In the genomic region with DNA sequence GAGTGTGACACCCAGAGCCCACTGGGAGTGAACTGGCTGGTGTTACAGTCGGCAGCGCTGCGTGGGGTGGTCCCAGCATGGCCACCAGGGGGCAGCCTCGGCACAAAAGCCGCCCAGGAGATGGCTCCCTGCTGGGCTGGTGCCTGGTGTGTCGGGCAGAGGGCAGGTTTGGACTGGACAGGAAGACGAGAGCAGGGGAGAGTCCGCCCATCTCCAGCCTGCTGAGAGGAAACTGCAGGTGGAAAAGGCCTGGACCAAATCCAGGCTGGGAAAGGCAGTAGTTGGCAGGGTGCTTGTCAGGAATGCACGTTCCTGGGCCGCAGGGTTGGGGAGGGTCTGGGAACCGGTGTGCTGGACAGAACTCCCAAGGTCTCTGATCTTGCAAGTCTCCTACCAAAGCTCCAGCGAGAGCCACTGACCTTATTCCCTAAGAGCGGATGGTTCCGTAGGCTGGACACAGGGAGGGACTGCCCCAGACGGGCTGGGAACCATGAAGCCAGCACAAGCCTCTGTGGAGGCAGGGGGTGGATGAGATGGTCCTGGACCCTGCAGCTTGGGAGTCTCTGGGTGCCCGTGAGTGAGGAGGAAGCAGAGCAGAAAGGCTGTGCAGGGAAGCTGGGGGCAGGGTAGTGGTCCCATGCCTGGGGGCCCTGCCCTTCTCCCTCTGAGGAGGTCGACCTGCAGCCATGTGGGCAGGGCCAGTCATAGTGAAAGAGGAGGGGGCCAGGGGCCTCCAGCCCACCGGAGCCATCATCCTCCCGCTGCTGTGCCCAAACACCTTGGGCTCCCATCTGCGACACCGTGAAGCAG, we compare ENCODE assay signal across 7 cellular contexts. TPM values are rescaled to one million over a fixed set of nuclear protein-coding genes. Genes with fewer than 3 reads are reported as not detected.
DNase-seq lines count a peak whose midpoint lies in the region; ATAC-seq, FAIRE-seq and TF ChIP-seq lines count a peak whose summit lies in the region.

No MANE protein-coding gene starts in this region.

- no peaks in the 10 kb centered on the region for H3K4me1 ChIP-seq in aorta (ENCODE audit: control insufficient read depth in 1 of 2, insufficient read depth in 2 of 2, low read length in 2 of 2)

- no peaks in the 10 kb centered on the region for H3K27me3 ChIP-seq in aorta (ENCODE audit: control insufficient read depth in 1 of 2, insufficient read depth in 2 of 2, low read length in 1 of 2)

- DNase-seq in GM12892 (ENCODE audit: insufficient read length) (peak; percentile 86), LoVo (ENCODE audit: low spot score) (peak; percentile 75), SW480 (ENCODE audit: low spot score) (peak; percentile 88), Right ventricle myocardium inferior (ENCODE audit: missing footprints) (peak; percentile 93), putamen (ENCODE audit: low spot score) (peak; percentile 34), aorta (peak; percentile 91 to 94)
- peak; percentile 81 to 95 for DNase-seq in activated naive CD4-positive, alpha-beta T cell treated with anti-CD3 and anti-CD28 coated beads, Interleukin-2, amount 50 U/mL, for 72 hours (ENCODE audit: low spot score in 2 of 2)

- FAIRE-seq in GM12892 (lab: Jason Lieb, UNC), result peak; percentile 95

- ATAC-seq in activated naive CD4-positive, alpha-beta T cell treated with anti-CD3 and anti-CD28 coated beads, Interleukin-2, amount 50 U/mL, for 72 hours, result peak; percentile 75 to 86
- ATAC-seq in Right ventricle myocardium inferior, result peak; percentile 74
- no peak for ATAC-seq in aorta (ENCODE audit: low FRiP score)

- H3K9me3 Mint-ChIP-seq in activated naive CD4-positive, alpha-beta T cell treated with anti-CD3 and anti-CD28 coated beads, Interleukin-2, amount 50 U/mL, for 72 hours, result no peaks in the 10 kb centered on the region

- H3K36me3 ChIP-seq in aorta (ENCODE audit: control insufficient read depth in 1 of 2, insufficient read depth in 2 of 2, low read length in 1 of 2), result no peaks in the 10 kb centered on the region

- TF ChIP-seq POLR2A in GM12892 (IDR thresholded peaks at IDR 0.05; ENCODE audit: low read depth, low read length), result no peak

- H3K27ac Mint-ChIP-seq in activated naive CD4-positive, alpha-beta T cell treated with anti-CD3 and anti-CD28 coated beads, Interleukin-2, amount 50 U/mL, for 72 hours, result no peak overlapping the region

- peaks cover 0 to 6% of the 10 kb centered on the region in 2 donors for H3K36me3 Mint-ChIP-seq in activated naive CD4-positive, alpha-beta T cell treated with anti-CD3 and anti-CD28 coated beads, Interleukin-2, amount 50 U/mL, for 72 hours

- H3K9me3 ChIP-seq in aorta (ENCODE audit: control insufficient read depth, low read length), result no peaks in the 10 kb centered on the region

- 51 to 54% methylated on average over 20 to 21 of the region's 21 CpGs for WGBS in aorta, 2 donors

- H3K27ac ChIP-seq in aorta (ENCODE audit: low read depth in 1 of 2, low read length in 2 of 2), result no peak overlapping the region

- intact Hi-C loops in Right ventricle myocardium inferior (cut with DNase I), result loop anchor here (1.0 to 10.0 kb wide), 2 partner anchors 69 to 208 kb away; a partner anchor contains a TSS
- intact Hi-C loops in aorta (cut with DNase I), result loop anchor here (1.0 to 2.0 kb wide), 3 partner anchors 44 to 69 kb away; a partner anchor contains a TSS

- no peak overlapping the region for H3K4me3 ChIP-seq in aorta (ENCODE audit: low read length in 2 of 2)

RNA-seq across cellular contexts. Expression of a gene that starts 1.8 kb away (rescaled TPM):
- polyA plus RNA-seq in GM12892 (2012; ENCODE audit: missing spikeins), result not detected
- under 1 TPM; 0.02 to 0.10 TPM for total RNA-seq in activated naive CD4-positive, alpha-beta T cell treated with anti-CD3 and anti-CD28 coated beads, Interleukin-2, amount 50 U/mL, for 72 hours
- total RNA-seq in Right ventricle myocardium inferior (2.5 TPM), aorta (10 to 100 TPM; 25.5 to 61.3 TPM)
- polyA plus RNA-seq in aorta, result 10 to 100 TPM in 1 of 2 donors, 1 to 10 TPM in 1; 4.6 to 10.6 TPM

RNA-seq across cellular contexts. Expression of a gene that starts 9.2 kb away (rescaled TPM):
- polyA plus RNA-seq in GM12892 (2012; ENCODE audit: missing spikeins), result 2.1 TPM
- under 1 TPM; 0.20 to 0.97 TPM for total RNA-seq in activated naive CD4-positive, alpha-beta T cell treated with anti-CD3 and anti-CD28 coated beads, Interleukin-2, amount 50 U/mL, for 72 hours
- total RNA-seq in Right ventricle myocardium inferior (1.9 TPM), aorta (1 to 10 TPM; 2.6 to 5.1 TPM)
- polyA plus RNA-seq in aorta, result 10 to 100 TPM in 1 of 2 donors, 1 to 10 TPM in 1; 1.8 to 10.2 TPM

RNA-seq across cellular contexts. Expression of a gene that starts 44.5 kb away (rescaled TPM):
- polyA plus RNA-seq in GM12892 (2012; ENCODE audit: missing spikeins), result 35.4 TPM
- total RNA-seq in activated naive CD4-positive, alpha-beta T cell treated with anti-CD3 and anti-CD28 coated beads, Interleukin-2, amount 50 U/mL, for 72 hours, result 10 to 100 TPM; 54.2 to 61.1 TPM
- total RNA-seq in Right ventricle myocardium inferior (3.1 TPM), aorta (1 to 10 TPM; 4.1 to 5.9 TPM)
- polyA plus RNA-seq in aorta, result 1 to 10 TPM; 3.0 to 3.7 TPM

RNA-seq across cellular contexts. Expression of a gene that starts 51.7 kb away (rescaled TPM):
- 0.30 TPM for polyA plus RNA-seq in GM12892 (2012; ENCODE audit: missing spikeins)
- total RNA-seq in activated naive CD4-positive, alpha-beta T cell treated with anti-CD3 and anti-CD28 coated beads, Interleukin-2, amount 50 U/mL, for 72 hours, result under 1 TPM in 1 of 2 donors, not detected in 1; 0.04 TPM
- total RNA-seq in Right ventricle myocardium inferior (not detected), aorta (1 to 10 TPM in 1 of 2 donors, under 1 TPM in 1; 0.62 to 1.7 TPM)
- polyA plus RNA-seq in aorta, result under 1 TPM in 1 of 2 donors, not detected in 1; 0.38 TPM

Comparison
In these comparisons a context has a peak if more than half of its experiments do, and no peak if none do; other contexts are left out.
1. DNase-seq: peak in every context shown above with its lines; median percentile 93 in Right ventricle myocardium inferior; 92 in aorta; 88 in SW480; 88 in activated naive CD4-positive, alpha-beta T cell treated with anti-CD3 and anti-CD28 coated beads, Interleukin-2, amount 50 U/mL, for 72 hours; 86 in GM12892; 75 in LoVo; 34 in putamen.
2. RNA of a gene that starts 44.5 kb away (total RNA-seq): 54.2 to 61.1 TPM in activated naive CD4-positive, alpha-beta T cell treated with anti-CD3 and anti-CD28 coated beads, Interleukin-2, amount 50 U/mL, for 72 hours; 4.1 to 5.9 TPM in aorta and 3.1 TPM in Right ventricle myocardium inferior (single experiment); every median in the first group is over 4 times any median in the second.